Comparison of ENCODE assay signal across 8 cellular contexts in the genomic region with DNA sequence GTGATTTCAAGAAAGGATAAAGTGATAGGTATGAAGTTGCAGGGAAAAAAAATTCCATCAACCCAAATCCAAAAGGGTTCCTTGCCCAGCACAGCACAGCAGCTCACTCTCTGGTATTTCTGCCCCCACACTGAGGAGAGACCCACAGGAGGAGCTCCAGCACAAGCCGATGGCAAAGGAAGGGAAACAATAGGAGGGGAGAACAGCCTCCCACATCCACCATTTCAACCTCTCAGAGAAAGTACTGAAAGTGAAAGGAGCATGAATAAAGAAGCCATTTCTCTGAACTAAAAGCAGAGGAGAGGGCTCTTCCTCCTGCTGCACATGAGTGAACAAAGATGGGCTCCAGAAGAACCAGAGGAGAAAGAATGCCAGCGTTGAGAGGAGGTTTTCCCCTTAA. TPM values are rescaled to one million over a fixed set of nuclear protein-coding genes. Genes with fewer than 3 reads are reported as not detected.
A peak's percentile ranks its signal among the peaks of the same experiment; 100 is the strongest.
DNase-seq lines count a peak whose midpoint lies in the region; ATAC-seq and TF ChIP-seq lines count a peak whose summit lies in the region.

No MANE protein-coding gene starts in this region.

- H3K14ac ChIP-seq in H9 (ENCODE audit: insufficient read depth, low read length) = no peak overlapping the region

- H3K4me3 ChIP-seq in BE2C (ENCODE audit: low read depth, low read length) (no peak overlapping the region), liver (ENCODE audit: low read depth in 1 of 3, low read length in 3 of 3) (no peak overlapping the region)

- no peak overlapping the region for H2BK5ac ChIP-seq in H9 (ENCODE audit: insufficient read length, low read length)

- no peak overlapping the region for H3K23ac ChIP-seq in H9 (ENCODE audit: insufficient read length, low read depth, low read length)

- no peak overlapping the region for H3K4ac ChIP-seq in H9 (ENCODE audit: low read depth, low read length)

- TF ChIP-seq CTCF in BE2C (IDR thresholded peaks at IDR 0.05; ENCODE audit: low read depth, low read length) (0 out of 2 replicates have a peak, but pooled peaks have one; percentile 5), H9 (conservative IDR thresholded peaks at IDR 0.05) (peak; percentile 39; the same call in 2 of the 3 replicates), liver (IDR thresholded peaks at IDR 0.05; ENCODE audit: low read depth, low read length, missing input control) (no peak)

- H2BK20ac ChIP-seq in H9 (ENCODE audit: low read depth, low read length, poor library complexity, severe bottlenecking) = no peak overlapping the region

- H3K27ac ChIP-seq in H9 (ENCODE audit: insufficient read length, low read depth, low read length) (no peak overlapping the region), liver (ENCODE audit: low read depth in 1 of 2, low read length in 2 of 2) (peak overlapping the region in 1 of 2 donors; percentile 33)

- no peaks in the 10 kb centered on the region for H3K9me3 ChIP-seq in BE2C
- no peaks in the 10 kb centered on the region for H3K9me3 ChIP-seq in H9 (ENCODE audit: control insufficient read depth, low read depth, low read length)
- no peaks in the 10 kb centered on the region for H3K9me3 ChIP-seq in liver (ENCODE audit: control insufficient read depth in 4 of 4, low read length in 3 of 4)

- no peaks in the 10 kb centered on the region for H4K20me1 ChIP-seq in H9 (ENCODE audit: control insufficient read depth, insufficient read depth, insufficient read length)

- no peak overlapping the region for H3K9ac ChIP-seq in H9 (ENCODE audit: extremely low read depth, insufficient read length, low read length)
- H3K9ac ChIP-seq in liver (ENCODE audit: low read depth in 1 of 2, low read length in 2 of 2) = no peak overlapping the region

- no peak overlapping the region for H2AK5ac ChIP-seq in H9 (ENCODE audit: insufficient read length, low read length)

- H3K27me3 Mint-ChIP-seq in H9 (ENCODE audit: low read depth) = peaks cover 1% of the 10 kb centered on the region

- H3T11ph ChIP-seq in H9 (ENCODE audit: low read length) = no peak overlapping the region

- peak overlapping the region; percentile 9 for H2AFZ ChIP-seq in H9 (ENCODE audit: low read length)

- H3K27ac Mint-ChIP-seq in H9 = peak overlapping the region in 2 of 3 experiments; percentile 64 to 86; a peak in 3 of 7 replicates

- peak; percentile 55 to 67 for TF ChIP-seq RAD21 in liver (IDR thresholded peaks at IDR 0.05)

- DNase-seq in BE2C = no peak
- peak; percentile 52 for DNase-seq in H9
- DNase-seq in amniotic epithelial cell (ENCODE audit: low read depth) = peak; percentile 64
- no peak for DNase-seq in DMS153 treated with DMSO at 0.1 percent for 48 hours (lab: John Stamatoyannopoulos, UW; ENCODE audit: unreplicated experiment)
- DNase-seq in NCI-H1930 (lab: John Stamatoyannopoulos, UW) = no peak
- no peak for DNase-seq in NCI-H2196 (lab: John Stamatoyannopoulos, UW; ENCODE audit: unreplicated experiment)

- no peak overlapping the region for H4K8ac ChIP-seq in H9 (replicated peaks; ENCODE audit: insufficient read length, low read depth, low read length)

- no peak overlapping the region for H2BK15ac ChIP-seq in H9 (ENCODE audit: low read depth, low read length)

- no peak overlapping the region for H4K91ac ChIP-seq in H9 (ENCODE audit: insufficient read length, low read depth, low read length)

- H3K4me1 ChIP-seq in BE2C (peaks cover 13% of the 10 kb centered on the region), H9 (ENCODE audit: insufficient read depth, low read length) (no peaks in the 10 kb centered on the region), liver (ENCODE audit: control insufficient read depth in 4 of 4, insufficient read depth in 4 of 4, low read length in 3 of 4) (peaks cover 0 to 3% (median 0%) of the 10 kb centered on the region in 4 donors)

- WGBS in H9 (ENCODE audit: extremely low coverage, insufficient read length, low lambda C conversion rate) = no CpG with 5 or more reads among the region's 2 CpGs
- WGBS in liver = 31% methylated on average over 2 of the region's 2 CpGs

- no peak overlapping the region for H3K4me2 ChIP-seq in H9 (ENCODE audit: insufficient read depth, insufficient read length, low read length)

- no peak overlapping the region for H2BK12ac ChIP-seq in H9 (ENCODE audit: insufficient read length, low read depth, low read length)

- H3K9me3 Mint-ChIP-seq in H9 = no peaks in the 10 kb centered on the region

- H3K56ac ChIP-seq in H9 (ENCODE audit: insufficient read length, low read depth, low read length) = no peak overlapping the region

- H3K36me3 ChIP-seq in BE2C = no peaks in the 10 kb centered on the region
- no peaks in the 10 kb centered on the region for H3K36me3 ChIP-seq in liver (ENCODE audit: control insufficient read depth in 4 of 4, insufficient read depth in 3 of 4, low read depth in 1 of 4, low read length in 3 of 4)

- H2BK120ac ChIP-seq in H9 (ENCODE audit: low read depth, low read length, poor library complexity, severe bottlenecking) = no peak overlapping the region

- H3K27me3 ChIP-seq in BE2C (no peaks in the 10 kb centered on the region), H9 (ENCODE audit: insufficient read depth, low read length) (no peaks in the 10 kb centered on the region), liver (ENCODE audit: control insufficient read depth in 4 of 4, insufficient read depth in 4 of 4, low read length in 3 of 4) (no peaks in the 10 kb centered on the region)

- H3K36me3 Mint-ChIP-seq in H9 (ENCODE audit: insufficient read depth in 1 of 3, low read depth in 3 of 3) = peaks cover 0 to 2% (median 0%) of the 10 kb centered on the region in 3 experiments; a peak in 1 of 7 replicates

- H4K5ac ChIP-seq in H9 (ENCODE audit: insufficient read length, low read depth, low read length) = no peak overlapping the region

- H3K23me2 ChIP-seq in H9 (ENCODE audit: insufficient read length, low read depth, low read length, poor library complexity, severe bottlenecking) = no peaks in the 10 kb centered on the region

- no peak for ATAC-seq in HG02840 (IDR thresholded peaks at IDR 0.05; ENCODE audit: low FRiP score, unreplicated experiment)

- no peaks in the 10 kb centered on the region for H3K79me2 ChIP-seq in H9 (ENCODE audit: insufficient read depth, low read length)

- no peak overlapping the region for H3K4me3 Mint-ChIP-seq in H9

- H3K18ac ChIP-seq in H9 (ENCODE audit: insufficient read length, low read depth, low read length) = no peak overlapping the region

- H3K79me1 ChIP-seq in H9 (ENCODE audit: insufficient read depth, low read depth, low read length, poor library complexity, severe bottlenecking) = no peaks in the 10 kb centered on the region

- peaks cover 13 to 21% of the 10 kb centered on the region in 2 experiments for H3K4me1 Mint-ChIP-seq in H9

TF ChIP-seq in liver, 16 proteins besides CTCF, POLR2A, EP300 and RAD21:
- TF ChIP-seq YY1 (IDR thresholded peaks at IDR 0.05) (peak; percentile 45), FOXA1 (IDR thresholded peaks at IDR 0.05) (no peak)
- TF ChIP-seq, protein P1, sequence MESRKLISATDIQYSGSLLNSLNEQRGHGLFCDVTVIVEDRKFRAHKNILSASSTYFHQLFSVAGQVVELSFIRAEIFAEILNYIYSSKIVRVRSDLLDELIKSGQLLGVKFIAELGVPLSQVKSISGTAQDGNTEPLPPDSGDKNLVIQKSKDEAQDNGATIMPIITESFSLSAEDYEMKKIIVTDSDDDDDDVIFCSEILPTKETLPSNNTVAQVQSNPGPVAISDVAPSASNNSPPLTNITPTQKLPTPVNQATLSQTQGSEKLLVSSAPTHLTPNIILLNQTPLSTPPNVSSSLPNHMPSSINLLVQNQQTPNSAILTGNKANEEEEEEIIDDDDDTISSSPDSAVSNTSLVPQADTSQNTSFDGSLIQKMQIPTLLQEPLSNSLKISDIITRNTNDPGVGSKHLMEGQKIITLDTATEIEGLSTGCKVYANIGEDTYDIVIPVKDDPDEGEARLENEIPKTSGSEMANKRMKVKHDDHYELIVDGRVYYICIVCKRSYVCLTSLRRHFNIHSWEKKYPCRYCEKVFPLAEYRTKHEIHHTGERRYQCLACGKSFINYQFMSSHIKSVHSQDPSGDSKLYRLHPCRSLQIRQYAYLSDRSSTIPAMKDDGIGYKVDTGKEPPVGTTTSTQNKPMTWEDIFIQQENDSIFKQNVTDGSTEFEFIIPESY (IDR thresholded peaks at IDR 0.05) = no peak

RNA-seq across cellular contexts. Expression of a gene that starts 54.9 kb away (rescaled TPM):
- polyA plus RNA-seq in BE2C (2012; ENCODE audit: insufficient read depth, insufficient read length, low read depth) = 7.5 TPM
- total RNA-seq in H9 (2021) (11.0 and 11.5 TPM in 2 replicates), liver (1 to 10 TPM; 5.0 to 5.2 TPM)
- polyA plus RNA-seq in liver = 1 to 10 TPM; 1.3 to 1.7 TPM

Comparison
In these comparisons a context has a peak if more than half of its experiments do, and no peak if none do; other contexts are left out.
1. DNase-seq: peak in H9 (single experiment) and amniotic epithelial cell (single experiment); none in BE2C (single experiment), DMS153 treated with DMSO at 0.1 percent for 48 hours (single experiment), NCI-H1930 (0 of 2) and NCI-H2196 (single experiment).